1 cellular context compared by ENCODE assay signal in the genomic region with DNA sequence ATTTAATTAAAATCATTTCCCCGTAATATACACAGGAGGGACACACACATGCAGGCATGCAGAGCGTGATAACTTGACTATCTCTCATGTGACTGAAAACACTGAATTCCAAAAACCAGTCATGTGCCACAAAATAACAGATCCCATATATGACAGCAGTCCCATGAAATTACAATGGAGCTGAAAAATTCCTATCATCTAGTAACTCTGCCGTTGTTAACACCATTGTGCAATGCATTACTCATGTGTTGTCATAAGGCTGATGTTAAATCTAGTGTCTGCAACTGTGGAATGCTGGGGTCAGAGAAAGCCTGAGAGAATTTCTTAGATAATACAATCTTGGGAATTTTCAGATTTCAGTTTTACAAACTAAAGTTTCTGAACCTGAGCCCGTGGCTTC.
TF ChIP-seq lines count a peak whose summit lies in the region.

No MANE protein-coding gene starts in this region.

TF ChIP-seq in HepG2, 621 proteins besides CTCF, POLR2A, EP300 and RAD21 (continued from another document and continues in another):
- TF ChIP-seq PHF8 (CRISPR knock-in tag; IDR thresholded peaks at IDR 0.05) (no peak), PPARG (CRISPR knock-in tag; conservative IDR thresholded peaks at IDR 0.05) (no peak), ASH2L (IDR thresholded peaks at IDR 0.05; ENCODE audit: insufficient read length, low read depth, low read length) (no peak), KLF6 (CRISPR knock-in tag; IDR thresholded peaks at IDR 0.05) (no peak), ZMYM2 (CRISPR knock-in tag; IDR thresholded peaks at IDR 0.05) (no peak), ZNF33B (CRISPR knock-in tag; IDR thresholded peaks at IDR 0.05) (no peak), BRD4 (CRISPR knock-in tag; IDR thresholded peaks at IDR 0.05) (no peak), HDAC2 (CRISPR knock-in tag; IDR thresholded peaks at IDR 0.05) (0 out of 2 replicates have a peak, but pooled peaks have one; percentile 13), TEAD2 (CRISPR knock-in tag; IDR thresholded peaks at IDR 0.05) (no peak), SRSF4 (IDR thresholded peaks at IDR 0.05; ENCODE audit: low read depth, low read length, poor library complexity, severe bottlenecking) (no peak), XRCC5 (optimal IDR thresholded peaks at IDR 0.05; ENCODE audit: low read length) (no peak), HOXA7 (CRISPR knock-in tag; IDR thresholded peaks at IDR 0.05) (no peak), PAF1 (CRISPR knock-in tag; IDR thresholded peaks at IDR 0.05) (no peak), ZNF674 (CRISPR knock-in tag; IDR thresholded peaks at IDR 0.05; ENCODE audit: low read depth) (no peak), RARA (CRISPR knock-in tag; IDR thresholded peaks at IDR 0.05) (peak; percentile 54), THYN1 (CRISPR knock-in tag; IDR thresholded peaks at IDR 0.05; ENCODE audit: borderline replicate concordance, low read depth) (no peak)
- TF ChIP-seq, protein P1, sequence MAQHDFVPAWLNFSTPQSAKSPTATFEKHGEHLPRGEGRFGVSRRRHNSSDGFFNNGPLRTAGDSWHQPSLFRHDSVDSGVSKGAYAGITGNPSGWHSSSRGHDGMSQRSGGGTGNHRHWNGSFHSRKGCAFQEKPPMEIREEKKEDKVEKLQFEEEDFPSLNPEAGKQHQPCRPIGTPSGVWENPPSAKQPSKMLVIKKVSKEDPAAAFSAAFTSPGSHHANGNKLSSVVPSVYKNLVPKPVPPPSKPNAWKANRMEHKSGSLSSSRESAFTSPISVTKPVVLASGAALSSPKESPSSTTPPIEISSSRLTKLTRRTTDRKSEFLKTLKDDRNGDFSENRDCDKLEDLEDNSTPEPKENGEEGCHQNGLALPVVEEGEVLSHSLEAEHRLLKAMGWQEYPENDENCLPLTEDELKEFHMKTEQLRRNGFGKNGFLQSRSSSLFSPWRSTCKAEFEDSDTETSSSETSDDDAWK (CRISPR knock-in tag; IDR thresholded peaks at IDR 0.05), result no peak
- TF ChIP-seq, protein P2, sequence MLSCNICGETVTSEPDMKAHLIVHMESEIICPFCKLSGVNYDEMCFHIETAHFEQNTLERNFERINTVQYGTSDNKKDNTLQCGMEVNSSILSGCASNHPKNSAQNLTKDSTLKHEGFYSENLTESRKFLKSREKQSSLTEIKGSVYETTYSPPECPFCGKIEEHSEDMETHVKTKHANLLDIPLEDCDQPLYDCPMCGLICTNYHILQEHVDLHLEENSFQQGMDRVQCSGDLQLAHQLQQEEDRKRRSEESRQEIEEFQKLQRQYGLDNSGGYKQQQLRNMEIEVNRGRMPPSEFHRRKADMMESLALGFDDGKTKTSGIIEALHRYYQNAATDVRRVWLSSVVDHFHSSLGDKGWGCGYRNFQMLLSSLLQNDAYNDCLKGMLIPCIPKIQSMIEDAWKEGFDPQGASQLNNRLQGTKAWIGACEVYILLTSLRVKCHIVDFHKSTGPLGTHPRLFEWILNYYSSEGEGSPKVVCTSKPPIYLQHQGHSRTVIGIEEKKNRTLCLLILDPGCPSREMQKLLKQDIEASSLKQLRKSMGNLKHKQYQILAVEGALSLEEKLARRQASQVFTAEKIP (CRISPR knock-in tag; IDR thresholded peaks at IDR 0.05; ENCODE audit: borderline replicate concordance), result no peak
- TF ChIP-seq, protein P3, sequence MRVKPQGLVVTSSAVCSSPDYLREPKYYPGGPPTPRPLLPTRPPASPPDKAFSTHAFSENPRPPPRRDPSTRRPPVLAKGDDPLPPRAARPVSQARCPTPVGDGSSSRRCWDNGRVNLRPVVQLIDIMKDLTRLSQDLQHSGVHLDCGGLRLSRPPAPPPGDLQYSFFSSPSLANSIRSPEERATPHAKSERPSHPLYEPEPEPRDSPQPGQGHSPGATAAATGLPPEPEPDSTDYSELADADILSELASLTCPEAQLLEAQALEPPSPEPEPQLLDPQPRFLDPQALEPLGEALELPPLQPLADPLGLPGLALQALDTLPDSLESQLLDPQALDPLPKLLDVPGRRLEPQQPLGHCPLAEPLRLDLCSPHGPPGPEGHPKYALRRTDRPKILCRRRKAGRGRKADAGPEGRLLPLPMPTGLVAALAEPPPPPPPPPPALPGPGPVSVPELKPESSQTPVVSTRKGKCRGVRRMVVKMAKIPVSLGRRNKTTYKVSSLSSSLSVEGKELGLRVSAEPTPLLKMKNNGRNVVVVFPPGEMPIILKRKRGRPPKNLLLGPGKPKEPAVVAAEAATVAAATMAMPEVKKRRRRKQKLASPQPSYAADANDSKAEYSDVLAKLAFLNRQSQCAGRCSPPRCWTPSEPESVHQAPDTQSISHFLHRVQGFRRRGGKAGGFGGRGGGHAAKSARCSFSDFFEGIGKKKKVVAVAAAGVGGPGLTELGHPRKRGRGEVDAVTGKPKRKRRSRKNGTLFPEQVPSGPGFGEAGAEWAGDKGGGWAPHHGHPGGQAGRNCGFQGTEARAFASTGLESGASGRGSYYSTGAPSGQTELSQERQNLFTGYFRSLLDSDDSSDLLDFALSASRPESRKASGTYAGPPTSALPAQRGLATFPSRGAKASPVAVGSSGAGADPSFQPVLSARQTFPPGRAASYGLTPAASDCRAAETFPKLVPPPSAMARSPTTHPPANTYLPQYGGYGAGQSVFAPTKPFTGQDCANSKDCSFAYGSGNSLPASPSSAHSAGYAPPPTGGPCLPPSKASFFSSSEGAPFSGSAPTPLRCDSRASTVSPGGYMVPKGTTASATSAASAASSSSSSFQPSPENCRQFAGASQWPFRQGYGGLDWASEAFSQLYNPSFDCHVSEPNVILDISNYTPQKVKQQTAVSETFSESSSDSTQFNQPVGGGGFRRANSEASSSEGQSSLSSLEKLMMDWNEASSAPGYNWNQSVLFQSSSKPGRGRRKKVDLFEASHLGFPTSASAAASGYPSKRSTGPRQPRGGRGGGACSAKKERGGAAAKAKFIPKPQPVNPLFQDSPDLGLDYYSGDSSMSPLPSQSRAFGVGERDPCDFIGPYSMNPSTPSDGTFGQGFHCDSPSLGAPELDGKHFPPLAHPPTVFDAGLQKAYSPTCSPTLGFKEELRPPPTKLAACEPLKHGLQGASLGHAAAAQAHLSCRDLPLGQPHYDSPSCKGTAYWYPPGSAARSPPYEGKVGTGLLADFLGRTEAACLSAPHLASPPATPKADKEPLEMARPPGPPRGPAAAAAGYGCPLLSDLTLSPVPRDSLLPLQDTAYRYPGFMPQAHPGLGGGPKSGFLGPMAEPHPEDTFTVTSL (CRISPR knock-in tag; IDR thresholded peaks at IDR 0.05; ENCODE audit: borderline replicate concordance), result peak; percentile 48; the same call in 1 of the 2 replicates
- TF ChIP-seq, protein P4, sequence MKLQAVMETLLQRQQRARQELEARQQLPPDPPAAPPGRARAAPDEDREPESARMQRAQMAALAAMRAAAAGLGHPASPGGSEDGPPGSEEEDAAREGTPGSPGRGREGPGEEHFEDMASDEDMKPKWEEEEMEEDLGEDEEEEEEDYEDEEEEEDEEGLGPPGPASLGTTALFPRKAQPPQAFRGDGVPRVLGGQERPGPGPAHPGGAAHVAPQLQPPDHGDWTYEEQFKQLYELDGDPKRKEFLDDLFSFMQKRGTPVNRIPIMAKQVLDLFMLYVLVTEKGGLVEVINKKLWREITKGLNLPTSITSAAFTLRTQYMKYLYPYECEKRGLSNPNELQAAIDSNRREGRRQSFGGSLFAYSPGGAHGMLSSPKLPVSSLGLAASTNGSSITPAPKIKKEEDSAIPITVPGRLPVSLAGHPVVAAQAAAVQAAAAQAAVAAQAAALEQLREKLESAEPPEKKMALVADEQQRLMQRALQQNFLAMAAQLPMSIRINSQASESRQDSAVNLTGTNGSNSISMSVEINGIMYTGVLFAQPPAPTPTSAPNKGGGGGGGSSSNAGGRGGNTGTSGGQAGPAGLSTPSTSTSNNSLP (IDR thresholded peaks at IDR 0.05; ENCODE audit: low read depth, low read length), result peak; percentile 81
- TF ChIP-seq, protein P5, sequence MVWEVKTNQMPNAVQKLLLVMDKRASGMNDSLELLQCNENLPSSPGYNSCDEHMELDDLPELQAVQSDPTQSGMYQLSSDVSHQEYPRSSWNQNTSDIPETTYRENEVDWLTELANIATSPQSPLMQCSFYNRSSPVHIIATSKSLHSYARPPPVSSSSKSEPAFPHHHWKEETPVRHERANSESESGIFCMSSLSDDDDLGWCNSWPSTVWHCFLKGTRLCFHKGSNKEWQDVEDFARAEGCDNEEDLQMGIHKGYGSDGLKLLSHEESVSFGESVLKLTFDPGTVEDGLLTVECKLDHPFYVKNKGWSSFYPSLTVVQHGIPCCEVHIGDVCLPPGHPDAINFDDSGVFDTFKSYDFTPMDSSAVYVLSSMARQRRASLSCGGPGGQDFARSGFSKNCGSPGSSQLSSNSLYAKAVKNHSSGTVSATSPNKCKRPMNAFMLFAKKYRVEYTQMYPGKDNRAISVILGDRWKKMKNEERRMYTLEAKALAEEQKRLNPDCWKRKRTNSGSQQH (CRISPR knock-in tag; IDR thresholded peaks at IDR 0.05; ENCODE audit: low read depth), result no peak
- TF ChIP-seq, protein P6, sequence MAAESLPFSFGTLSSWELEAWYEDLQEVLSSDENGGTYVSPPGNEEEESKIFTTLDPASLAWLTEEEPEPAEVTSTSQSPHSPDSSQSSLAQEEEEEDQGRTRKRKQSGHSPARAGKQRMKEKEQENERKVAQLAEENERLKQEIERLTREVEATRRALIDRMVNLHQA (CRISPR knock-in tag; IDR thresholded peaks at IDR 0.05), result no peak
- TF ChIP-seq, protein P7, sequence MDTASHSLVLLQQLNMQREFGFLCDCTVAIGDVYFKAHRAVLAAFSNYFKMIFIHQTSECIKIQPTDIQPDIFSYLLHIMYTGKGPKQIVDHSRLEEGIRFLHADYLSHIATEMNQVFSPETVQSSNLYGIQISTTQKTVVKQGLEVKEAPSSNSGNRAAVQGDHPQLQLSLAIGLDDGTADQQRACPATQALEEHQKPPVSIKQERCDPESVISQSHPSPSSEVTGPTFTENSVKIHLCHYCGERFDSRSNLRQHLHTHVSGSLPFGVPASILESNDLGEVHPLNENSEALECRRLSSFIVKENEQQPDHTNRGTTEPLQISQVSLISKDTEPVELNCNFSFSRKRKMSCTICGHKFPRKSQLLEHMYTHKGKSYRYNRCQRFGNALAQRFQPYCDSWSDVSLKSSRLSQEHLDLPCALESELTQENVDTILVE (CRISPR knock-in tag; IDR thresholded peaks at IDR 0.05), result 0 out of 2 replicates have a peak, but pooled peaks have one; percentile 22
- TF ChIP-seq, protein P8, sequence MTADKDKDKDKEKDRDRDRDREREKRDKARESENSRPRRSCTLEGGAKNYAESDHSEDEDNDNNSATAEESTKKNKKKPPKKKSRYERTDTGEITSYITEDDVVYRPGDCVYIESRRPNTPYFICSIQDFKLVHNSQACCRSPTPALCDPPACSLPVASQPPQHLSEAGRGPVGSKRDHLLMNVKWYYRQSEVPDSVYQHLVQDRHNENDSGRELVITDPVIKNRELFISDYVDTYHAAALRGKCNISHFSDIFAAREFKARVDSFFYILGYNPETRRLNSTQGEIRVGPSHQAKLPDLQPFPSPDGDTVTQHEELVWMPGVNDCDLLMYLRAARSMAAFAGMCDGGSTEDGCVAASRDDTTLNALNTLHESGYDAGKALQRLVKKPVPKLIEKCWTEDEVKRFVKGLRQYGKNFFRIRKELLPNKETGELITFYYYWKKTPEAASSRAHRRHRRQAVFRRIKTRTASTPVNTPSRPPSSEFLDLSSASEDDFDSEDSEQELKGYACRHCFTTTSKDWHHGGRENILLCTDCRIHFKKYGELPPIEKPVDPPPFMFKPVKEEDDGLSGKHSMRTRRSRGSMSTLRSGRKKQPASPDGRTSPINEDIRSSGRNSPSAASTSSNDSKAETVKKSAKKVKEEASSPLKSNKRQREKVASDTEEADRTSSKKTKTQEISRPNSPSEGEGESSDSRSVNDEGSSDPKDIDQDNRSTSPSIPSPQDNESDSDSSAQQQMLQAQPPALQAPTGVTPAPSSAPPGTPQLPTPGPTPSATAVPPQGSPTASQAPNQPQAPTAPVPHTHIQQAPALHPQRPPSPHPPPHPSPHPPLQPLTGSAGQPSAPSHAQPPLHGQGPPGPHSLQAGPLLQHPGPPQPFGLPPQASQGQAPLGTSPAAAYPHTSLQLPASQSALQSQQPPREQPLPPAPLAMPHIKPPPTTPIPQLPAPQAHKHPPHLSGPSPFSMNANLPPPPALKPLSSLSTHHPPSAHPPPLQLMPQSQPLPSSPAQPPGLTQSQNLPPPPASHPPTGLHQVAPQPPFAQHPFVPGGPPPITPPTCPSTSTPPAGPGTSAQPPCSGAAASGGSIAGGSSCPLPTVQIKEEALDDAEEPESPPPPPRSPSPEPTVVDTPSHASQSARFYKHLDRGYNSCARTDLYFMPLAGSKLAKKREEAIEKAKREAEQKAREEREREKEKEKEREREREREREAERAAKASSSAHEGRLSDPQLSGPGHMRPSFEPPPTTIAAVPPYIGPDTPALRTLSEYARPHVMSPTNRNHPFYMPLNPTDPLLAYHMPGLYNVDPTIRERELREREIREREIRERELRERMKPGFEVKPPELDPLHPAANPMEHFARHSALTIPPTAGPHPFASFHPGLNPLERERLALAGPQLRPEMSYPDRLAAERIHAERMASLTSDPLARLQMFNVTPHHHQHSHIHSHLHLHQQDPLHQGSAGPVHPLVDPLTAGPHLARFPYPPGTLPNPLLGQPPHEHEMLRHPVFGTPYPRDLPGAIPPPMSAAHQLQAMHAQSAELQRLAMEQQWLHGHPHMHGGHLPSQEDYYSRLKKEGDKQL (CRISPR knock-in tag; IDR thresholded peaks at IDR 0.05; ENCODE audit: low read depth), result no peak
- TF ChIP-seq, protein P9, sequence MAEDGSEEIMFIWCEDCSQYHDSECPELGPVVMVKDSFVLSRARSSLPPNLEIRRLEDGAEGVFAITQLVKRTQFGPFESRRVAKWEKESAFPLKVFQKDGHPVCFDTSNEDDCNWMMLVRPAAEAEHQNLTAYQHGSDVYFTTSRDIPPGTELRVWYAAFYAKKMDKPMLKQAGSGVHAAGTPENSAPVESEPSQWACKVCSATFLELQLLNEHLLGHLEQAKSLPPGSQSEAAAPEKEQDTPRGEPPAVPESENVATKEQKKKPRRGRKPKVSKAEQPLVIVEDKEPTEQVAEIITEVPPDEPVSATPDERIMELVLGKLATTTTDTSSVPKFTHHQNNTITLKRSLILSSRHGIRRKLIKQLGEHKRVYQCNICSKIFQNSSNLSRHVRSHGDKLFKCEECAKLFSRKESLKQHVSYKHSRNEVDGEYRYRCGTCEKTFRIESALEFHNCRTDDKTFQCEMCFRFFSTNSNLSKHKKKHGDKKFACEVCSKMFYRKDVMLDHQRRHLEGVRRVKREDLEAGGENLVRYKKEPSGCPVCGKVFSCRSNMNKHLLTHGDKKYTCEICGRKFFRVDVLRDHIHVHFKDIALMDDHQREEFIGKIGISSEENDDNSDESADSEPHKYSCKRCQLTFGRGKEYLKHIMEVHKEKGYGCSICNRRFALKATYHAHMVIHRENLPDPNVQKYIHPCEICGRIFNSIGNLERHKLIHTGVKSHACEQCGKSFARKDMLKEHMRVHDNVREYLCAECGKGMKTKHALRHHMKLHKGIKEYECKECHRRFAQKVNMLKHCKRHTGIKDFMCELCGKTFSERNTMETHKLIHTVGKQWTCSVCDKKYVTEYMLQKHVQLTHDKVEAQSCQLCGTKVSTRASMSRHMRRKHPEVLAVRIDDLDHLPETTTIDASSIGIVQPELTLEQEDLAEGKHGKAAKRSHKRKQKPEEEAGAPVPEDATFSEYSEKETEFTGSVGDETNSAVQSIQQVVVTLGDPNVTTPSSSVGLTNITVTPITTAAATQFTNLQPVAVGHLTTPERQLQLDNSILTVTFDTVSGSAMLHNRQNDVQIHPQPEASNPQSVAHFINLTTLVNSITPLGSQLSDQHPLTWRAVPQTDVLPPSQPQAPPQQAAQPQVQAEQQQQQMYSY (CRISPR knock-in tag; IDR thresholded peaks at IDR 0.05), result no peak
- TF ChIP-seq, protein P10, sequence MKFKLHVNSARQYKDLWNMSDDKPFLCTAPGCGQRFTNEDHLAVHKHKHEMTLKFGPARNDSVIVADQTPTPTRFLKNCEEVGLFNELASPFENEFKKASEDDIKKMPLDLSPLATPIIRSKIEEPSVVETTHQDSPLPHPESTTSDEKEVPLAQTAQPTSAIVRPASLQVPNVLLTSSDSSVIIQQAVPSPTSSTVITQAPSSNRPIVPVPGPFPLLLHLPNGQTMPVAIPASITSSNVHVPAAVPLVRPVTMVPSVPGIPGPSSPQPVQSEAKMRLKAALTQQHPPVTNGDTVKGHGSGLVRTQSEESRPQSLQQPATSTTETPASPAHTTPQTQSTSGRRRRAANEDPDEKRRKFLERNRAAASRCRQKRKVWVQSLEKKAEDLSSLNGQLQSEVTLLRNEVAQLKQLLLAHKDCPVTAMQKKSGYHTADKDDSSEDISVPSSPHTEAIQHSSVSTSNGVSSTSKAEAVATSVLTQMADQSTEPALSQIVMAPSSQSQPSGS (CRISPR knock-in tag; IDR thresholded peaks at IDR 0.05), result 0 out of 2 replicates have a peak, but pooled peaks have one; percentile 37
